8 cellular contexts compared by ENCODE assay signal in the genomic region with DNA sequence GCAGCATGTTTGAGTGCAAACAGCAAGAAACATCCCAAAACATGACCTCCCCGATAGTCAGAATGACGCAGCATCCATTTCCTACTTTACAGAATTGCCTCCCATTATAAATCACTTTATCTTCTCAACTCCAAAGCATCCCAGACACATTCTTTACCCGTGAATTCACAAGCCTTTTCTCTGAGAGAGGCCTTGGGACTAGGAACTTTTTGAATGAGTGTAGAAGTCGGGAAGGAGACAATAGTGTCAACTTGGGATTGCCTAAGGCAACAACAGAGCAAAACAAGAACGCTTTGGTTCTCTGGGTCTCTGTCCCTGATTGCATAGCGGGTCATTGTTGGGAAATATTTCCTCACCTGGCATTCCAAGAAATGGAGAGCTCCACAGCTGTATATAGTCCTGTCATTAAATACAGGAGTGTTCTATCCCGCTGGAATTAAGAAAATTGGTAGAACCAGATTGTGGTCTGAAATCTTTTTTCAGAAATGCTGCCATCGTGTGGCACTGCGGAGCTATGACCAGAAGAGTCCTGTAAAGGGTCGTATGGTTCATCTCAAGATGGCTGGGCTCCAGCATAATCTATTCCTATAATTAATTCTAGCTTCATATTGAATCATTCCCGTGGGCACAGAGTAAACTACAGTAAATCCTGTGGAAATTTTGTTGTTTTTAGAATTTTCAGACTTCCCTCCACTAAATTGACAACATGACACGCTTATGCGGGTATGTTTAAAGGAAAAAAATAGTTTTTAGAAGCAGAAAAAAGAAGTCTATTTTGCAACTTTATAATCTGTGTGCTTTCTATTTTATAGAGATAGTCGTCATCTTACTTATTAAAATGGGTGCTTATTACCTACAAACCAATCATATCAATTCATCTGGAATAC. TPM values are rescaled to one million over a fixed set of nuclear protein-coding genes. Genes with fewer than 3 reads are reported as not detected.
DNase-seq lines count a peak whose midpoint lies in the region; ATAC-seq, FAIRE-seq and TF ChIP-seq lines count a peak whose summit lies in the region.

No MANE protein-coding gene starts in this region.

- peak; percentile 82 for DNase-seq in AG04449 (ENCODE audit: low read depth, low spot score)
- DNase-seq in NCI-H2029 (lab: John Stamatoyannopoulos, UW) = peak; percentile 50
- peak; percentile 85 for DNase-seq in endodermal cell
- peak in 1 of 2 donors; percentile 9 for DNase-seq in memory B cell (ENCODE audit: low spot score in 2 of 2)
- DNase-seq in stromal cell of bone marrow (ENCODE audit: low read depth) = peak; percentile 74

- peaks cover 9% of the 10 kb centered on the region for H3K4me1 Mint-ChIP-seq in endodermal cell
- peaks cover 4% of the 10 kb centered on the region for H3K4me1 Mint-ChIP-seq in memory B cell

- ATAC-seq in HG02870 (IDR thresholded peaks at IDR 0.05; ENCODE audit: unreplicated experiment) (peak; percentile 88), memory B cell (ENCODE audit: low read depth) (peak; percentile 81)

- peak overlapping the region; percentile 53 for H3K27ac Mint-ChIP-seq in endodermal cell
- no peak overlapping the region for H3K27ac Mint-ChIP-seq in memory B cell

- H3K4me1 ChIP-seq in endodermal cell (ENCODE audit: control insufficient read depth, insufficient read depth, low read length) = no peaks in the 10 kb centered on the region

- peak; percentile 61 for TF ChIP-seq CTCF in AG04449 (IDR thresholded peaks at IDR 0.05; ENCODE audit: insufficient read depth, low read length, missing control alignments)
- TF ChIP-seq CTCF in GM12875 (IDR thresholded peaks at IDR 0.05; ENCODE audit: borderline replicate concordance, insufficient read depth, low read depth, low read length) = peak; percentile 71
- peak; percentile 94 for TF ChIP-seq CTCF in endodermal cell (conservative IDR thresholded peaks at IDR 0.05)

- FAIRE-seq in TTC549 (lab: Jason Lieb, UNC) = peak; percentile 36

- CTCF ChIA-PET in AG04449 (lab: Yijun Ruan, JAX) = interaction anchor here (0.6 to 10.6 kb wide), 32 partner anchors 9 to 690 kb away, joined by 3 to 348 read pairs (median 4); no protein-coding TSS in a partner anchor

- H3K36me3 ChIP-seq in endodermal cell (ENCODE audit: control insufficient read depth, insufficient read depth, low read length) = no peaks in the 10 kb centered on the region

- no peaks in the 10 kb centered on the region for H3K9me3 ChIP-seq in endodermal cell (ENCODE audit: control insufficient read depth, low read length)

- H3K27ac ChIP-seq in endodermal cell (ENCODE audit: low read depth, low read length) = peak overlapping the region; percentile 45

- H3K36me3 Mint-ChIP-seq in endodermal cell (ENCODE audit: low read depth) = no peaks in the 10 kb centered on the region
- no peaks in the 10 kb centered on the region for H3K36me3 Mint-ChIP-seq in memory B cell

- H3K4me3 Mint-ChIP-seq in endodermal cell (peak overlapping the region; percentile 30), memory B cell (no peak overlapping the region)

- H3K9me3 Mint-ChIP-seq in endodermal cell = no peaks in the 10 kb centered on the region
- H3K9me3 Mint-ChIP-seq in memory B cell = no peaks in the 10 kb centered on the region

- POLR2A ChIA-PET in AG04449 (lab: Yijun Ruan, JAX) = no interaction called here

- no peak overlapping the region for H3K9ac ChIP-seq in endodermal cell (ENCODE audit: extremely low read depth, low read length, poor library complexity, severe bottlenecking)

- H3K27me3 ChIP-seq in endodermal cell (ENCODE audit: control insufficient read depth, insufficient read depth, low read length, poor library complexity, severe bottlenecking) = no peaks in the 10 kb centered on the region

- H3K4me3 ChIP-seq in AG04449 (ENCODE audit: low read depth, low read length) (peak overlapping the region; percentile 43), GM12875 (ENCODE audit: low read depth, low read length) (no peak overlapping the region), endodermal cell (ENCODE audit: low read length) (peak overlapping the region; percentile 36)

- no peaks in the 10 kb centered on the region for H3K27me3 Mint-ChIP-seq in endodermal cell (ENCODE audit: insufficient read depth)
- peaks cover 12% of the 10 kb centered on the region for H3K27me3 Mint-ChIP-seq in memory B cell

- WGBS in endodermal cell (ENCODE audit: insufficient coverage in 1 of 2, insufficient read length in 1 of 2), 2 experiments = 7 to 16% methylated on average over 7 to 12 of the region's 14 CpGs

RNA-seq across cellular contexts. Expression of a gene that starts 2.0 kb away (rescaled TPM):
- total RNA-seq in endodermal cell = 1 to 10 TPM in 1 of 2 donors, under 1 TPM in 1; 0.31 to 8.8 TPM
- polyA plus RNA-seq in endodermal cell (2013, experiment 1 of 2) = 17.8 TPM
- 27.3 TPM for polyA plus RNA-seq in endodermal cell (2013, experiment 2 of 2)

RNA-seq across cellular contexts. Expression of a gene that starts 33.9 kb away (rescaled TPM):
- total RNA-seq in endodermal cell = 10 to 100 TPM; 31.4 to 34.2 TPM
- 20.2 TPM for polyA plus RNA-seq in endodermal cell (2013, experiment 1 of 2)
- polyA plus RNA-seq in endodermal cell (2013, experiment 2 of 2) = 19.8 TPM
